13 cellular contexts compared by ENCODE assay signal in genomic region chr2:235471186-235471747, GRCh38. TPM values are rescaled to one million over a fixed set of nuclear protein-coding genes. Genes with fewer than 3 reads are reported as not detected.
DNase-seq lines count a peak whose midpoint lies in the region; ATAC-seq, FAIRE-seq and TF ChIP-seq lines count a peak whose summit lies in the region.
"Had no signal": no experiment of that assay in that cellular context is flagged by ENCODE, and none has a peak within 500 bp of the region (broad histone marks: within the 10 kb centered on the region; RNA-seq: fewer than 3 reads in every experiment).

No MANE protein-coding gene starts in this region.

- no peaks in the 10 kb centered on the region; the same call in 1 of the 2 replicates for H3K36me3 ChIP-seq in GM23338 (ENCODE audit: insufficient read depth)
- H3K36me3 ChIP-seq: BLaER1 had no signal

- TF ChIP-seq POLR2A in A549 (IDR thresholded peaks at IDR 0.05; ENCODE audit: low read length), result no peak

- H3K4me1 Mint-ChIP-seq in GM23338, result peaks cover 11% of the 10 kb centered on the region; the same call in 2 of the 3 replicates

- H3K4me3 ChIP-seq in A549, result no peak overlapping the region
- no peak overlapping the region for H3K4me3 ChIP-seq in GM23338
- H3K4me3 ChIP-seq: BLaER1 had no signal

- no peak for FAIRE-seq in A549 (lab: Jason Lieb, UNC)
- FAIRE-seq: GM19239 had no signal

- H3K27ac ChIP-seq in A549, result no peak overlapping the region
- H3K27ac ChIP-seq in GM23338 (ENCODE audit: low read depth), result no peak overlapping the region
- H3K27ac ChIP-seq: BLaER1 had no signal

- no peaks in the 10 kb centered on the region; the same call in 2 of the 3 replicates for H3K9me3 Mint-ChIP-seq in GM23338
- H3K9me3 Mint-ChIP-seq in activated naive CD4-positive, alpha-beta T cell treated with anti-CD3 and anti-CD28 coated beads, Interleukin-2, amount 50 U/mL, for 72 hours, result peaks cover 4 to 5% of the 10 kb centered on the region in 2 donors

- H3K27ac Mint-ChIP-seq in GM23338, result no peak overlapping the region
- H3K27ac Mint-ChIP-seq in activated naive CD4-positive, alpha-beta T cell treated with anti-CD3 and anti-CD28 coated beads, Interleukin-2, amount 50 U/mL, for 72 hours, result no peak overlapping the region
- H3K27ac Mint-ChIP-seq: CD8-positive, alpha-beta memory T cell had no signal

- POLR2A ChIA-PET in A549 (lab: Yijun Ruan, JAX), result no interaction called here

- peaks cover 8% of the 10 kb centered on the region; the same call in 2 of the 3 replicates for H3K9me3 ChIP-seq in A549
- H3K9me3 ChIP-seq: Caco-2 had no signal

- H3K36me3 Mint-ChIP-seq in GM23338 (ENCODE audit: low read depth), result no peaks in the 10 kb centered on the region
- peaks cover 0 to 6% of the 10 kb centered on the region in 2 donors for H3K36me3 Mint-ChIP-seq in activated naive CD4-positive, alpha-beta T cell treated with anti-CD3 and anti-CD28 coated beads, Interleukin-2, amount 50 U/mL, for 72 hours
- H3K36me3 Mint-ChIP-seq: CD8-positive, alpha-beta memory T cell had no signal

- DNase-seq in A549 (ENCODE audit: low read depth in 1 of 2, low spot score in 1 of 2), result no peak
- no peak for DNase-seq in GM23338 (ENCODE audit: low spot score)
- peak; percentile 11 for DNase-seq in left kidney (ENCODE audit: low read depth, low spot score)
- DNase-seq in activated naive CD4-positive, alpha-beta T cell treated with anti-CD3 and anti-CD28 coated beads, Interleukin-2, amount 50 U/mL, for 72 hours (ENCODE audit: low spot score in 2 of 2), result no peak
- DNase-seq in activated CD8-positive, alpha-beta memory T cell treated with anti-CD3 and anti-CD28 coated beads for 24 hours, result no peak
- DNase-seq: AML-193; Caco-2; CD8-positive, alpha-beta memory T cell; GF-D8; HCEC 1CT had no signal

- peaks cover 2% of the 10 kb centered on the region for H3K27me3 Mint-ChIP-seq in GM23338 (ENCODE audit: insufficient read depth, low read depth, poor library complexity)

- H3K79me2 ChIP-seq in GM23338 (replicated peaks; ENCODE audit: insufficient read depth), result no peaks in the 10 kb centered on the region

- CTCF ChIA-PET in A549 (lab: Yijun Ruan, JAX), result interaction anchor here (1.0 to 1.5 kb wide), 3 partner anchors 13 to 275 kb away, joined by 3 to 5 read pairs (median 3); no protein-coding TSS in a partner anchor

- 86% methylated on average over 4 of the region's 5 CpGs for WGBS in A549 (ENCODE audit: missing lambda C conversion rate)

- no peak overlapping the region for H2AFZ ChIP-seq in GM23338

- H3K4me1 ChIP-seq in A549, result peaks cover 31% of the 10 kb centered on the region
- no peaks in the 10 kb centered on the region for H3K4me1 ChIP-seq in GM23338 (ENCODE audit: insufficient read depth)
- H3K4me1 ChIP-seq: Caco-2 had no signal

- no peaks in the 10 kb centered on the region for H3K27me3 ChIP-seq in GM23338 (ENCODE audit: insufficient read depth)
- H3K27me3 ChIP-seq: BLaER1 had no signal

- no peak for TF ChIP-seq EP300 in A549 (IDR thresholded peaks at IDR 0.05)

- no peak for TF ChIP-seq RAD21 in A549 (conservative IDR thresholded peaks at IDR 0.05 in 1 of 2, IDR thresholded peaks at IDR 0.05 in 1 of 2)

- H3K4me2 ChIP-seq in A549 (no peak overlapping the region), GM23338 (no peak overlapping the region)

- H3K9me2 ChIP-seq in GM23338 (ENCODE audit: insufficient read depth), result no peaks in the 10 kb centered on the region

- no peaks in the 10 kb centered on the region for H3F3A ChIP-seq in GM23338 (replicated peaks; ENCODE audit: low read depth)

- H4K20me1 ChIP-seq in GM23338 (replicated peaks; ENCODE audit: insufficient read depth), result no peaks in the 10 kb centered on the region
- H4K20me1 ChIP-seq: BLaER1 had no signal

- ATAC-seq in A549 (no peak), GM23338 (no peak)
- ATAC-seq in activated naive CD4-positive, alpha-beta T cell treated with anti-CD3 and anti-CD28 coated beads, Interleukin-2, amount 50 U/mL, for 72 hours, result no peak

- TF ChIP-seq CTCF in A549 (IDR thresholded peaks at IDR 0.05) (no peak), GM23338 (conservative IDR thresholded peaks at IDR 0.05; ENCODE audit: low read depth in 2 of 2) (no peak)

- H3K4me3 Mint-ChIP-seq in GM23338, result no peak overlapping the region
- H3K4me3 Mint-ChIP-seq: CD8-positive, alpha-beta memory T cell had no signal

TF ChIP-seq in A549, 52 proteins besides CTCF, POLR2A, EP300 and RAD21 (continues in another document):
- no peak for TF ChIP-seq CEBPB (IDR thresholded peaks at IDR 0.05)

TF ChIP-seq in GM23338, 12 proteins besides CTCF, POLR2A, EP300 and RAD21:
- TF ChIP-seq POLR2AphosphoS5 (IDR thresholded peaks at IDR 0.05; ENCODE audit: low read depth), result no peak
- peak; percentile 51 for TF ChIP-seq REST (IDR thresholded peaks at IDR 0.05; ENCODE audit: unreplicated experiment)

TF ChIP-seq in PFSK-1, 5 proteins besides CTCF, POLR2A, EP300 and RAD21:
- TF ChIP-seq SIN3A (IDR thresholded peaks at IDR 0.05; ENCODE audit: borderline replicate concordance, insufficient read depth, low read length), result no peak
- peak; percentile 58 to 82; a peak in 3 of 4 replicates for TF ChIP-seq REST (IDR thresholded peaks at IDR 0.05; ENCODE audit: insufficient read depth in 1 of 2, low read depth in 2 of 2, low read length in 2 of 2)

RNA-seq across cellular contexts. Expression of gene AGAP1, which starts 22.6 kb away (rescaled TPM):
- polyA plus RNA-seq in A549 (2011; rRNA removed) (21.9 and 23.9 TPM in 2 replicates), A549 (2017; fragmentation: RNase III; extraction: RNeasy Plus Mini Kit Qiagen cat#74134 plus additional on column Dnase treatment) (19.4 to 20.6 TPM (median 20.2 TPM) in 3 replicates), GM23338 (2016; fragmentation: Nextera tagmentation; extraction: Ambion mirVana) (13.3 and 16.4 TPM in 2 replicates)
- polyA plus RNA-seq in A549 (2012; cell fraction: cytosol; rRNA removed), result 25.5 and 30.7 TPM in 2 replicates
- polyA plus RNA-seq in A549 (2012; cell fraction: nucleus; rRNA removed), result 19.2 and 25.0 TPM in 2 replicates
- polyA minus RNA-seq in A549 (2011; rRNA and poly(A)+ RNA removed), result 52.7 and 67.8 TPM in 2 replicates
- total RNA-seq in GM23338 (2014; rRNA removed; shearing (Covaris generic)), result 25.1 and 27.9 TPM in 2 replicates
- polyA plus RNA-seq in PFSK-1 (2012; ENCODE audit: insufficient read length, low read depth), result 37.1 TPM
- 1 to 10 TPM in 1 of 2 donors, under 1 TPM in 1; 0.48 to 7.2 TPM for total RNA-seq in activated naive CD4-positive, alpha-beta T cell treated with anti-CD3 and anti-CD28 coated beads, Interleukin-2, amount 50 U/mL, for 72 hours
